In the genomic region with DNA sequence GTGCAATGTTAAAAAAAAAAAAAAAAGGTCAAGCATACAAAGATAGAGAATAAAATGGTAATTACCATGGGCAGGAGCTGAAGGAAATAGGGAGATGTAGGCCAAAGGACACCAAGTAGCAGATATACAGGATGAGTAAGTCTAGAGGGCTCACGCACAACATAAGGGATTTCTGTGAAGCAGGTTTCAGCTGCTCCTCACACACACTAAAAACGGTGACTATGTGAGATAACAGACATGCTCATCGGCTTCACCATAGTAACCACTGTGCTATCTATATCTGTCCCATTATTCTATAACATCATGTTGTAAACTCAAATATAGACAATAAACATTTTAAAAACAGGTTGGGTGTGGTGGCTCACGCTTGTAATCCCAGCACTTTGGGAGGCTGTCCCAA, we compare ENCODE assay signal across 1 cellular context.
TF ChIP-seq lines count a peak whose summit lies in the region.

No MANE protein-coding gene starts in this region.

TF ChIP-seq in HepG2, 621 proteins besides CTCF, POLR2A, EP300 and RAD21:
- TF ChIP-seq MTA1 (CRISPR knock-in tag; IDR thresholded peaks at IDR 0.05; ENCODE audit: borderline replicate concordance) (no peak), RBFOX2 (IDR thresholded peaks at IDR 0.05; ENCODE audit: low read depth, low read length) (peak; percentile 65), RBM22 (optimal IDR thresholded peaks at IDR 0.05; ENCODE audit: low read length) (peak; percentile 79)
- TF ChIP-seq, protein P1, sequence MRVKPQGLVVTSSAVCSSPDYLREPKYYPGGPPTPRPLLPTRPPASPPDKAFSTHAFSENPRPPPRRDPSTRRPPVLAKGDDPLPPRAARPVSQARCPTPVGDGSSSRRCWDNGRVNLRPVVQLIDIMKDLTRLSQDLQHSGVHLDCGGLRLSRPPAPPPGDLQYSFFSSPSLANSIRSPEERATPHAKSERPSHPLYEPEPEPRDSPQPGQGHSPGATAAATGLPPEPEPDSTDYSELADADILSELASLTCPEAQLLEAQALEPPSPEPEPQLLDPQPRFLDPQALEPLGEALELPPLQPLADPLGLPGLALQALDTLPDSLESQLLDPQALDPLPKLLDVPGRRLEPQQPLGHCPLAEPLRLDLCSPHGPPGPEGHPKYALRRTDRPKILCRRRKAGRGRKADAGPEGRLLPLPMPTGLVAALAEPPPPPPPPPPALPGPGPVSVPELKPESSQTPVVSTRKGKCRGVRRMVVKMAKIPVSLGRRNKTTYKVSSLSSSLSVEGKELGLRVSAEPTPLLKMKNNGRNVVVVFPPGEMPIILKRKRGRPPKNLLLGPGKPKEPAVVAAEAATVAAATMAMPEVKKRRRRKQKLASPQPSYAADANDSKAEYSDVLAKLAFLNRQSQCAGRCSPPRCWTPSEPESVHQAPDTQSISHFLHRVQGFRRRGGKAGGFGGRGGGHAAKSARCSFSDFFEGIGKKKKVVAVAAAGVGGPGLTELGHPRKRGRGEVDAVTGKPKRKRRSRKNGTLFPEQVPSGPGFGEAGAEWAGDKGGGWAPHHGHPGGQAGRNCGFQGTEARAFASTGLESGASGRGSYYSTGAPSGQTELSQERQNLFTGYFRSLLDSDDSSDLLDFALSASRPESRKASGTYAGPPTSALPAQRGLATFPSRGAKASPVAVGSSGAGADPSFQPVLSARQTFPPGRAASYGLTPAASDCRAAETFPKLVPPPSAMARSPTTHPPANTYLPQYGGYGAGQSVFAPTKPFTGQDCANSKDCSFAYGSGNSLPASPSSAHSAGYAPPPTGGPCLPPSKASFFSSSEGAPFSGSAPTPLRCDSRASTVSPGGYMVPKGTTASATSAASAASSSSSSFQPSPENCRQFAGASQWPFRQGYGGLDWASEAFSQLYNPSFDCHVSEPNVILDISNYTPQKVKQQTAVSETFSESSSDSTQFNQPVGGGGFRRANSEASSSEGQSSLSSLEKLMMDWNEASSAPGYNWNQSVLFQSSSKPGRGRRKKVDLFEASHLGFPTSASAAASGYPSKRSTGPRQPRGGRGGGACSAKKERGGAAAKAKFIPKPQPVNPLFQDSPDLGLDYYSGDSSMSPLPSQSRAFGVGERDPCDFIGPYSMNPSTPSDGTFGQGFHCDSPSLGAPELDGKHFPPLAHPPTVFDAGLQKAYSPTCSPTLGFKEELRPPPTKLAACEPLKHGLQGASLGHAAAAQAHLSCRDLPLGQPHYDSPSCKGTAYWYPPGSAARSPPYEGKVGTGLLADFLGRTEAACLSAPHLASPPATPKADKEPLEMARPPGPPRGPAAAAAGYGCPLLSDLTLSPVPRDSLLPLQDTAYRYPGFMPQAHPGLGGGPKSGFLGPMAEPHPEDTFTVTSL (CRISPR knock-in tag; IDR thresholded peaks at IDR 0.05; ENCODE audit: borderline replicate concordance) = no peak
- TF ChIP-seq, protein P2, sequence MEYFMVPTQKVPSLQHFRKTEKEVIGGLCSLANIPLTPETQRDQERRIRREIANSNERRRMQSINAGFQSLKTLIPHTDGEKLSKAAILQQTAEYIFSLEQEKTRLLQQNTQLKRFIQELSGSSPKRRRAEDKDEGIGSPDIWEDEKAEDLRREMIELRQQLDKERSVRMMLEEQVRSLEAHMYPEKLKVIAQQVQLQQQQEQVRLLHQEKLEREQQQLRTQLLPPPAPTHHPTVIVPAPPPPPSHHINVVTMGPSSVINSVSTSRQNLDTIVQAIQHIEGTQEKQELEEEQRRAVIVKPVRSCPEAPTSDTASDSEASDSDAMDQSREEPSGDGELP (IDR thresholded peaks at IDR 0.05; ENCODE audit: borderline replicate concordance, low read depth) = no peak
